22 cellular contexts compared by ENCODE assay signal in genomic region chr4:37588150-37588549, GRCh38.
"Had no signal": no experiment of that assay in that cellular context is flagged by ENCODE, and none has a peak within 500 bp of the region (broad histone marks: within the 10 kb centered on the region; RNA-seq: fewer than 3 reads in every experiment).

No MANE protein-coding gene starts in this region.

- H3K9me3 Mint-ChIP-seq: endodermal cell; natural killer cell; neural crest cell; stimulated activated naive B cell treated with anti-CD40 and anti-IgM and Interleukin-4, amounts not matched to agents 10 μg/mL and 1 μg/mL and 100 μg/mL, for 72 hours; stimulated activated naive CD8-positive, alpha-beta T cell treated with anti-CD3 and anti-CD28 coated beads, Interleukin-15, amount 100 ng/mL, for 72 hours had no signal

- H3K4me1 Mint-ChIP-seq: stimulated activated naive B cell treated with anti-CD40 and anti-IgM and Interleukin-4, amounts not matched to agents 10 μg/mL and 1 μg/mL and 100 μg/mL, for 72 hours had no signal

- H3K4me3 Mint-ChIP-seq: endodermal cell; natural killer cell; neural crest cell; stimulated activated naive B cell treated with anti-CD40 and anti-IgM and Interleukin-4, amounts not matched to agents 10 μg/mL and 1 μg/mL and 100 μg/mL, for 72 hours; stimulated activated naive CD8-positive, alpha-beta T cell treated with anti-CD3 and anti-CD28 coated beads, Interleukin-15, amount 100 ng/mL, for 72 hours had no signal

- H3K4me1 ChIP-seq: colonic mucosa, heart left ventricle, right atrium auricular region, sigmoid colon had no signal

- ATAC-seq: heart left ventricle; left lobe of liver; mucosa of descending colon; natural killer cell; stimulated activated naive B cell treated with anti-CD40 and anti-IgM and Interleukin-4, amounts not matched to agents 10 μg/mL and 1 μg/mL and 100 μg/mL, for 72 hours; stimulated activated naive CD8-positive, alpha-beta T cell treated with anti-CD3 and anti-CD28 coated beads, Interleukin-15, amount 100 ng/mL, for 72 hours had no signal

- H3K27me3 ChIP-seq: colonic mucosa, heart left ventricle, right atrium auricular region, sigmoid colon had no signal

- H3K27ac Mint-ChIP-seq: endodermal cell; natural killer cell; stimulated activated naive B cell treated with anti-CD40 and anti-IgM and Interleukin-4, amounts not matched to agents 10 μg/mL and 1 μg/mL and 100 μg/mL, for 72 hours; stimulated activated naive CD8-positive, alpha-beta T cell treated with anti-CD3 and anti-CD28 coated beads, Interleukin-15, amount 100 ng/mL, for 72 hours had no signal

- H3K27ac ChIP-seq: colonic mucosa, heart left ventricle, right atrium auricular region, sigmoid colon, skin epidermis had no signal

- DNase-seq: colonic mucosa; dermis blood vessel endothelial cell; effector CD4-positive, alpha-beta T cell; endodermal cell; erythroblast; heart left ventricle; hippocampal formation; mammary epithelial cell; mucosa of descending colon; natural killer cell; posterior cingulate gyrus; sigmoid colon; stimulated activated CD4-positive, alpha-beta T cell treated with anti-CD3 and anti-CD28 coated beads, Interleukin-2, amount 100 ng/mL, for 24 hours; stimulated activated CD4-positive, alpha-beta T cell treated with anti-CD3 and anti-CD28 coated beads, Interleukin-4, amount 100 ng/mL, for 4 hours; stimulated activated naive B cell treated with anti-CD40 and anti-IgM and Interleukin-4, amounts not matched to agents 10 μg/mL and 1 μg/mL and 100 μg/mL, for 72 hours; stimulated activated naive CD8-positive, alpha-beta T cell treated with anti-CD3 and anti-CD28 coated beads, Interleukin-15, amount 100 ng/mL, for 72 hours; substantia nigra; trophoblast cell had no signal

- H3K36me3 Mint-ChIP-seq: stimulated activated naive B cell treated with anti-CD40 and anti-IgM and Interleukin-4, amounts not matched to agents 10 μg/mL and 1 μg/mL and 100 μg/mL, for 72 hours had no signal
